ENCODE assay signal across 35 cellular contexts in genomic region chr7:132906193-132906829, GRCh38.
DNase-seq lines count a peak whose midpoint lies in the region; ATAC-seq lines count a peak whose summit lies in the region.
"Had no signal": no experiment of that assay in that cellular context is flagged by ENCODE, and none has a peak within 500 bp of the region (broad histone marks: within the 10 kb centered on the region; RNA-seq: fewer than 3 reads in every experiment).

No MANE protein-coding gene starts in this region.

- H3K36me3 Mint-ChIP-seq in effector memory CD8-positive, alpha-beta T cell (ENCODE audit: insufficient read depth) = no peaks in the 10 kb centered on the region
- peaks cover 50% of the 10 kb centered on the region for H3K36me3 Mint-ChIP-seq in activated T-cell treated with anti-CD3 and anti-CD28 coated beads, Interleukin-2, amount 50 U/mL, for 4 hours (ENCODE audit: insufficient read depth)

- ATAC-seq in GM18498 (IDR thresholded peaks at IDR 0.05; ENCODE audit: unreplicated experiment) (peak; percentile 56), HG02798 (IDR thresholded peaks at IDR 0.05; ENCODE audit: poor library complexity, unreplicated experiment) (peak; percentile 63), GM21825 (IDR thresholded peaks at IDR 0.05; ENCODE audit: unreplicated experiment) (no peak)
- no peak for ATAC-seq in effector memory CD8-positive, alpha-beta T cell (replicated peaks)
- no peak for ATAC-seq in activated T-cell treated with anti-CD3 and anti-CD28 coated beads, Interleukin-2, amount 50 U/mL, for 4 hours
- ATAC-seq: activated naive CD4-positive, alpha-beta T cell treated with anti-CD3 and anti-CD28 coated beads, Interleukin-2, amount 50 U/mL, for 72 hours; activated T-helper 17 cell treated with anti-CD3 and anti-CD28 coated beads, Interleukin-2, amount 50 U/mL, for 72 hours; HepG2; sciatic nerve; stimulated activated memory B cell treated with anti-CD40 and anti-IgM and Interleukin-4, amounts not matched to agents 10 μg/mL and 1 μg/mL and 100 μg/mL, for 72 hours had no signal

- H3K27me3 Mint-ChIP-seq in effector memory CD8-positive, alpha-beta T cell = no peaks in the 10 kb centered on the region
- H3K27me3 Mint-ChIP-seq in activated T-cell treated with anti-CD3 and anti-CD28 coated beads, Interleukin-2, amount 50 U/mL, for 4 hours (ENCODE audit: low read depth) = no peaks in the 10 kb centered on the region
- H3K27me3 Mint-ChIP-seq: activated T-helper 17 cell treated with anti-CD3 and anti-CD28 coated beads, Interleukin-2, amount 50 U/mL, for 72 hours; stimulated activated memory B cell treated with anti-CD40 and anti-IgM and Interleukin-4, amounts not matched to agents 10 μg/mL and 1 μg/mL and 100 μg/mL, for 72 hours had no signal

- DNase-seq in Ammon's horn (ENCODE audit: low spot score) (peak; percentile 7), AG20443 (ENCODE audit: low spot score) (no peak)
- DNase-seq in effector memory CD8-positive, alpha-beta T cell = no peak
- no peak for DNase-seq in activated T-cell treated with anti-CD3 and anti-CD28 coated beads, Interleukin-2, amount 50 U/mL, for 4 hours
- DNase-seq in activated naive CD4-positive, alpha-beta T cell treated with anti-CD3 and anti-CD28 coated beads, Interleukin-2, amount 50 U/mL, for 16 hours = no peak
- DNase-seq: ACHN; activated CD4-positive, alpha-beta T cell treated with anti-CD3 and anti-CD28 coated beads, Interleukin-2, amount 50 U/mL, for 48 hours; activated CD4-positive, CD25-positive, alpha-beta regulatory T cell; activated CD8-positive, alpha-beta memory T cell treated with anti-CD3 and anti-CD28 coated beads, Interleukin-2, amount 50 U/mL, for 4 hours; aorta; C1 segment of cervical spinal cord; cortex of kidney; DMS79; endodermal cell; foreskin melanocyte; GF-D8; Kasumi-1; NCI-H187 treated with DMSO at 0.1 percent for 48 hours; NCI-H2227 treated with DMSO at 0.1 percent for 48 hours; NCI-H82; OCI-M1; posterior cingulate gyrus; stimulated activated CD4-positive, alpha-beta T cell treated with anti-CD3 and anti-CD28 coated beads, Interleukin-4, amount 100 ng/mL, for 4 hours; substantia nigra; T-helper 1 cell; upper lobe of left lung had no signal

- H3K27ac Mint-ChIP-seq in effector memory CD8-positive, alpha-beta T cell = peak overlapping the region in 1 of 2 donors; percentile 92
- H3K27ac Mint-ChIP-seq: activated naive CD4-positive, alpha-beta T cell treated with anti-CD3 and anti-CD28 coated beads, Interleukin-2, amount 50 U/mL, for 72 hours; activated T-helper 17 cell treated with anti-CD3 and anti-CD28 coated beads, Interleukin-2, amount 50 U/mL, for 72 hours; endodermal cell; neural progenitor cell; stimulated activated memory B cell treated with anti-CD40 and anti-IgM and Interleukin-4, amounts not matched to agents 10 μg/mL and 1 μg/mL and 100 μg/mL, for 72 hours had no signal

- H3K4me1 Mint-ChIP-seq in effector memory CD8-positive, alpha-beta T cell (ENCODE audit: low read depth in 2 of 2) = peaks cover 12 to 21% of the 10 kb centered on the region in 2 donors
- peaks cover 4% of the 10 kb centered on the region for H3K4me1 Mint-ChIP-seq in activated T-cell treated with anti-CD3 and anti-CD28 coated beads, Interleukin-2, amount 50 U/mL, for 4 hours (ENCODE audit: low read depth)

- H3K9me3 Mint-ChIP-seq in effector memory CD8-positive, alpha-beta T cell = no peaks in the 10 kb centered on the region
- H3K9me3 Mint-ChIP-seq in activated T-cell treated with anti-CD3 and anti-CD28 coated beads, Interleukin-2, amount 50 U/mL, for 4 hours = no peaks in the 10 kb centered on the region
- H3K9me3 Mint-ChIP-seq: activated naive CD4-positive, alpha-beta T cell treated with anti-CD3 and anti-CD28 coated beads, Interleukin-2, amount 50 U/mL, for 72 hours; activated T-helper 17 cell treated with anti-CD3 and anti-CD28 coated beads, Interleukin-2, amount 50 U/mL, for 72 hours; neural progenitor cell; stimulated activated memory B cell treated with anti-CD40 and anti-IgM and Interleukin-4, amounts not matched to agents 10 μg/mL and 1 μg/mL and 100 μg/mL, for 72 hours had no signal

- peak overlapping the region; percentile 21 to 60 for H3K4me3 Mint-ChIP-seq in effector memory CD8-positive, alpha-beta T cell
- H3K4me3 Mint-ChIP-seq in activated T-cell treated with anti-CD3 and anti-CD28 coated beads, Interleukin-2, amount 50 U/mL, for 4 hours = no peak overlapping the region
- H3K4me3 Mint-ChIP-seq: activated T-helper 17 cell treated with anti-CD3 and anti-CD28 coated beads, Interleukin-2, amount 50 U/mL, for 72 hours; endodermal cell; neural progenitor cell; stimulated activated memory B cell treated with anti-CD40 and anti-IgM and Interleukin-4, amounts not matched to agents 10 μg/mL and 1 μg/mL and 100 μg/mL, for 72 hours had no signal

Comparison
In these comparisons a context has a peak if more than half of its experiments do, and no peak if none do; other contexts are left out.
1. ATAC-seq: peak in GM18498 (single experiment) and HG02798 (single experiment); none in effector memory CD8-positive, alpha-beta T cell (single experiment), activated T-cell treated with anti-CD3 and anti-CD28 coated beads, Interleukin-2, amount 50 U/mL, for 4 hours (0 of 2) and GM21825 (single experiment).